Comparison of ENCODE assay signal across 18 cellular contexts in genomic region chr2:212489719-212490346, GRCh38. TPM values are rescaled to one million over a fixed set of nuclear protein-coding genes. Genes with fewer than 3 reads are reported as not detected.
DNase-seq lines count a peak whose midpoint lies in the region; ATAC-seq, FAIRE-seq and TF ChIP-seq lines count a peak whose summit lies in the region.
"Had no signal": no experiment of that assay in that cellular context is flagged by ENCODE, and none has a peak within 500 bp of the region (broad histone marks: within the 10 kb centered on the region; RNA-seq: fewer than 3 reads in every experiment).

No MANE protein-coding gene starts in this region.

- TF ChIP-seq CTCF in HepG2 (CRISPR knock-in tag; IDR thresholded peaks at IDR 0.05), result no peak
- no peak for TF ChIP-seq CTCF in right lobe of liver (IDR thresholded peaks at IDR 0.05)
- TF ChIP-seq CTCF in GM23338 (conservative IDR thresholded peaks at IDR 0.05; ENCODE audit: low read depth in 2 of 2), result no peak
- TF ChIP-seq CTCF in GM13976 (IDR thresholded peaks at IDR 0.05; ENCODE audit: borderline replicate concordance, control extremely low read depth, extremely low read depth, insufficient read depth, missing control alignments), result no peak

- TF ChIP-seq RAD21 in HepG2 (CRISPR knock-in tag; IDR thresholded peaks at IDR 0.05), result no peak

- 0 out of 2 replicates have a peak overlapping the region, but pooled peaks have one; percentile 38 for H3K27ac Mint-ChIP-seq in GM23338
- no peak overlapping the region for H3K27ac Mint-ChIP-seq in activated naive CD4-positive, alpha-beta T cell treated with anti-CD3 and anti-CD28 coated beads, Interleukin-2, amount 10 ng/mL, durations not matched to agents 7 days and 5 days
- H3K27ac Mint-ChIP-seq: activated CD4-positive, alpha-beta T cell treated with anti-CD3 and anti-CD28 coated beads, Interleukin-2, amount 10 ng/mL, durations not matched to agents 24 days and 14 days had no signal

- H3K9ac ChIP-seq in HepG2 (ENCODE audit: insufficient read depth, low read depth, low read length), result no peak overlapping the region

- H3F3A ChIP-seq in GM23338 (replicated peaks; ENCODE audit: low read depth), result no peaks in the 10 kb centered on the region

- BruUV-seq in HepG2 (replicated peaks; lab: Mats Ljungman, UMichigan), result no TSS peak

- in situ Hi-C loops in HepG2 (cut with HindIII; ENCODE audit: extremely low pct_ligation_motif_present, low pct_unique_long_range_greater_than_20kb), result no loop called here
- in situ Hi-C loops in GM13976 (cut with MboI; ENCODE audit: low sequenced_read_pairs, unreplicated experiment), result no loop called here

- no peak overlapping the region for H2AFZ ChIP-seq in HepG2 (ENCODE audit: low read length)
- H2AFZ ChIP-seq in GM23338, result no peak overlapping the region

- H3K36me3 ChIP-seq in HepG2 (replicated peaks in 1 of 2; ENCODE audit: control insufficient read depth in 1 of 2, insufficient read depth in 2 of 2, low read length in 2 of 2) (no peaks in the 10 kb centered on the region), right lobe of liver (no peaks in the 10 kb centered on the region), GM23338 (ENCODE audit: insufficient read depth) (no peaks in the 10 kb centered on the region)
- H3K36me3 ChIP-seq: adrenal gland had no signal

- no peaks in the 10 kb centered on the region for H3K9me2 ChIP-seq in GM23338 (ENCODE audit: insufficient read depth)

- H3K27ac ChIP-seq in HepG2 (ENCODE audit: extremely low read length, insufficient read depth, low read length), result no peak overlapping the region
- H3K27ac ChIP-seq in right lobe of liver, result no peak overlapping the region
- H3K27ac ChIP-seq in GM23338 (ENCODE audit: low read depth), result no peak overlapping the region
- H3K27ac ChIP-seq: adrenal gland, epithelial cell of prostate had no signal

- POLR2A ChIA-PET in HepG2 (lab: Yijun Ruan, JAX), result no interaction called here

- peaks cover 8% of the 10 kb centered on the region; the same call in 2 of the 3 replicates for H3K4me1 Mint-ChIP-seq in GM23338
- H3K4me1 Mint-ChIP-seq in activated naive CD4-positive, alpha-beta T cell treated with anti-CD3 and anti-CD28 coated beads, Interleukin-2, amount 10 ng/mL, durations not matched to agents 7 days and 5 days, result no peaks in the 10 kb centered on the region
- H3K4me1 Mint-ChIP-seq: activated CD4-positive, alpha-beta T cell treated with anti-CD3 and anti-CD28 coated beads, Interleukin-2, amount 10 ng/mL, durations not matched to agents 24 days and 14 days had no signal

- DNase-seq in HepG2 (ENCODE audit: low spot score) (no peak), right lobe of liver (no peak), GM23338 (ENCODE audit: low spot score) (no peak), GM13976 (ENCODE audit: low spot score) (no peak), H54 (ENCODE audit: insufficient read length, low spot score) (no peak), DMS79 treated with DMSO at 0.1 percent for 48 hours (lab: John Stamatoyannopoulos, UW) (no peak)
- no peak for DNase-seq in activated naive CD4-positive, alpha-beta T cell treated with anti-CD3 and anti-CD28 coated beads, Interleukin-2, amount 10 ng/mL, durations not matched to agents 7 days and 5 days
- DNase-seq: activated CD4-positive, alpha-beta T cell treated with anti-CD3 and anti-CD28 coated beads, Interleukin-2, amount 10 ng/mL, durations not matched to agents 24 days and 14 days; activated T-cell treated with anti-CD3 and anti-CD28 coated beads, Interleukin-2, amount 50 U/mL, for 4 hours; adrenal gland; NCI-H446; posterior cingulate gyrus; RPMI8226; stimulated activated CD4-positive, alpha-beta T cell treated with anti-CD3 and anti-CD28 coated beads, Interleukin-12 subunit alpha, Interleukin-12 subunit beta, amount 100 ng/mL, for 4 hours had no signal

- no peaks in the 10 kb centered on the region for H4K20me1 ChIP-seq in HepG2 (ENCODE audit: insufficient read depth, low read length)
- H4K20me1 ChIP-seq in GM23338 (replicated peaks; ENCODE audit: insufficient read depth), result no peaks in the 10 kb centered on the region

- no peak for FAIRE-seq in HepG2 (lab: Jason Lieb, UNC)
- FAIRE-seq in H54 (lab: Jason Lieb, UNC), result no peak
- FAIRE-seq: A204.1, colon had no signal

- H3K4me3 ChIP-seq in HepG2 (replicated peaks in 1 of 3; ENCODE audit: insufficient read depth in 1 of 3, low read depth in 2 of 3, low read length in 3 of 3) (no peak overlapping the region), right lobe of liver (no peak overlapping the region), GM23338 (no peak overlapping the region)
- H3K4me3 ChIP-seq: adrenal gland had no signal

- H3K4me3 Mint-ChIP-seq in GM23338, result no peak overlapping the region
- no peak overlapping the region for H3K4me3 Mint-ChIP-seq in activated naive CD4-positive, alpha-beta T cell treated with anti-CD3 and anti-CD28 coated beads, Interleukin-2, amount 10 ng/mL, durations not matched to agents 7 days and 5 days
- H3K4me3 Mint-ChIP-seq: activated CD4-positive, alpha-beta T cell treated with anti-CD3 and anti-CD28 coated beads, Interleukin-2, amount 10 ng/mL, durations not matched to agents 24 days and 14 days; activated T-cell treated with anti-CD3 and anti-CD28 coated beads, Interleukin-2, amount 50 U/mL, for 4 hours had no signal

- H3K36me3 Mint-ChIP-seq in GM23338 (ENCODE audit: low read depth), result no peaks in the 10 kb centered on the region
- H3K36me3 Mint-ChIP-seq in activated naive CD4-positive, alpha-beta T cell treated with anti-CD3 and anti-CD28 coated beads, Interleukin-2, amount 10 ng/mL, durations not matched to agents 7 days and 5 days, result no peaks in the 10 kb centered on the region

- no peaks in the 10 kb centered on the region for H3K4me1 ChIP-seq in HepG2 (ENCODE audit: insufficient read depth, low read length)
- H3K4me1 ChIP-seq in right lobe of liver, result no peaks in the 10 kb centered on the region
- H3K4me1 ChIP-seq in GM23338 (ENCODE audit: insufficient read depth), result no peaks in the 10 kb centered on the region
- H3K4me1 ChIP-seq: adrenal gland had no signal

- H3K9me3 ChIP-seq in HepG2 (ENCODE audit: low read length) (no peaks in the 10 kb centered on the region), right lobe of liver (no peaks in the 10 kb centered on the region)
- H3K9me3 ChIP-seq: adrenal gland had no signal

- H3K79me2 ChIP-seq in HepG2 (ENCODE audit: insufficient read depth, low read length) (no peaks in the 10 kb centered on the region), GM23338 (replicated peaks; ENCODE audit: insufficient read depth) (no peaks in the 10 kb centered on the region)

- H3K4me2 ChIP-seq in HepG2 (ENCODE audit: low read depth, low read length) (no peak overlapping the region), GM23338 (no peak overlapping the region)

- H3K27me3 Mint-ChIP-seq in GM23338 (ENCODE audit: insufficient read depth, low read depth, poor library complexity), result peaks cover 1% of the 10 kb centered on the region
- no peaks in the 10 kb centered on the region for H3K27me3 Mint-ChIP-seq in activated naive CD4-positive, alpha-beta T cell treated with anti-CD3 and anti-CD28 coated beads, Interleukin-2, amount 10 ng/mL, durations not matched to agents 7 days and 5 days
- H3K27me3 Mint-ChIP-seq: activated CD4-positive, alpha-beta T cell treated with anti-CD3 and anti-CD28 coated beads, Interleukin-2, amount 10 ng/mL, durations not matched to agents 24 days and 14 days had no signal

- intact Hi-C loops in HepG2 (cut with micrococcal nuclease; ENCODE audit: unreplicated experiment), result no loop called here
- intact Hi-C loops in right lobe of liver (cut with DNase I), result no loop called here

- no peaks in the 10 kb centered on the region for H3K9me3 Mint-ChIP-seq in GM23338
- no peaks in the 10 kb centered on the region for H3K9me3 Mint-ChIP-seq in activated naive CD4-positive, alpha-beta T cell treated with anti-CD3 and anti-CD28 coated beads, Interleukin-2, amount 10 ng/mL, durations not matched to agents 7 days and 5 days
- H3K9me3 Mint-ChIP-seq: activated CD4-positive, alpha-beta T cell treated with anti-CD3 and anti-CD28 coated beads, Interleukin-2, amount 10 ng/mL, durations not matched to agents 24 days and 14 days had no signal

- no peak for ATAC-seq in HepG2
- ATAC-seq in right lobe of liver, result no peak
- no peak for ATAC-seq in GM23338
- ATAC-seq in HG03432 (IDR thresholded peaks at IDR 0.05; ENCODE audit: unreplicated experiment), result peak; percentile 84
- ATAC-seq: activated T-cell treated with anti-CD3 and anti-CD28 coated beads, Interleukin-2, amount 50 U/mL, for 4 hours had no signal

- TF ChIP-seq POLR2A in HepG2 (IDR thresholded peaks at IDR 0.05; ENCODE audit: insufficient read depth in 1 of 2, low read depth in 2 of 2, low read length in 2 of 2), result no peak
- no peak for TF ChIP-seq POLR2A in right lobe of liver (IDR thresholded peaks at IDR 0.05)
- TF ChIP-seq POLR2A in H54 (IDR thresholded peaks at IDR 0.05; ENCODE audit: low read depth, low read length), result no peak

- no peaks in the 10 kb centered on the region for H3K27me3 ChIP-seq in HepG2 (ENCODE audit: control insufficient read depth in 1 of 2, insufficient read depth in 2 of 2, low read length in 2 of 2)
- H3K27me3 ChIP-seq in right lobe of liver, result no peaks in the 10 kb centered on the region
- no peaks in the 10 kb centered on the region for H3K27me3 ChIP-seq in GM23338 (ENCODE audit: insufficient read depth)
- H3K27me3 ChIP-seq: adrenal gland had no signal

- CTCF ChIA-PET in HepG2 (lab: Yijun Ruan, JAX; ENCODE audit: low intra/inter-chr PET ratio, low total read pairs), result no interaction called here
- CTCF ChIA-PET in activated naive CD4-positive, alpha-beta T cell treated with anti-CD3 and anti-CD28 coated beads, Interleukin-2, amount 10 ng/mL, durations not matched to agents 7 days and 5 days (lab: Charles Lee), result no interaction called here

- TF ChIP-seq EP300 in HepG2 (IDR thresholded peaks at IDR 0.05; ENCODE audit: low read depth in 2 of 2, low read length in 2 of 2) (no peak), HepG2 (CRISPR knock-in tag; IDR thresholded peaks at IDR 0.05; ENCODE audit: borderline replicate concordance) (no peak)

- 1% methylated on average over 3 of the region's 3 CpGs for WGBS in HepG2 (ENCODE audit: low lambda C conversion rate)
- WGBS in right lobe of liver (ENCODE audit: insufficient coverage, low coverage, low lambda C conversion rate, missing lambda C conversion rate), result 43% methylated on average over 3 of the region's 3 CpGs

RNA-seq across cellular contexts. Expression of gene ERBB4, which starts 48.8 kb away (rescaled TPM):
- total RNA-seq in HepG2 (2016; rRNA removed; fragmentation: Illumina TruSeq; extraction: Trizol) (not detected in 2 replicates), right lobe of liver (under 1 TPM in 4 of 6 experiments, not detected in 2; 0.02 to 0.59 (median 0.08) TPM)
- total RNA-seq in HepG2 (2016; cell fraction: cytosol; rRNA removed; fragmentation: Illumina TruSeq; extraction: Trizol; ENCODE audit: low read depth), result not detected in 2 replicates
- not detected in 2 replicates for total RNA-seq in HepG2 (2016; cell fraction: insoluble cytoplasmic fraction; rRNA removed; fragmentation: Illumina TruSeq; extraction: Trizol)
- not detected in 2 replicates for total RNA-seq in HepG2 (2016; cell fraction: membrane; rRNA removed; fragmentation: Illumina TruSeq; extraction: Trizol)
- not detected in 2 replicates for total RNA-seq in HepG2 (2016; cell fraction: nucleus; rRNA removed; fragmentation: Illumina TruSeq; extraction: Trizol)
- polyA plus RNA-seq in HepG2 (2011; rRNA removed) (0.04 TPM in 1 of 2 replicates, not detected in the other), GM23338 (2016; fragmentation: Nextera tagmentation; extraction: Ambion mirVana) (0.10 and 1.1 TPM in 2 replicates)
- not detected in 2 replicates for polyA plus RNA-seq in HepG2 (2011; cell fraction: cytosol; rRNA removed)
- polyA plus RNA-seq in HepG2 (2011; cell fraction: nucleus; rRNA removed), result not detected in 2 replicates
- polyA plus RNA-seq in HepG2 (2012), result not detected in 2 replicates
- not detected in 2 replicates for polyA plus RNA-seq in HepG2 (2016; cell fraction: cytosol; fragmentation: Illumina TruSeq; extraction: Trizol; ENCODE audit: low read depth)
- not detected in 2 replicates for polyA plus RNA-seq in HepG2 (2016; cell fraction: insoluble cytoplasmic fraction; fragmentation: Illumina TruSeq; extraction: Trizol; ENCODE audit: low read depth)
- polyA plus RNA-seq in HepG2 (2016; cell fraction: membrane; fragmentation: Illumina TruSeq; extraction: Trizol; ENCODE audit: low read depth), result not detected in 2 replicates
- not detected in 2 replicates for polyA plus RNA-seq in HepG2 (2016; cell fraction: nucleus; fragmentation: Illumina TruSeq; extraction: Trizol; ENCODE audit: insufficient read depth, low read depth)
- polyA minus RNA-seq in HepG2 (2011; rRNA and poly(A)+ RNA removed; ENCODE audit: low replicate concordance), result 0.22 and 2.9 TPM in 2 replicates
- polyA minus RNA-seq in HepG2 (2011; cell fraction: cytosol; rRNA and poly(A)+ RNA removed), result not detected in 2 replicates
- polyA minus RNA-seq in HepG2 (2011; cell fraction: nucleus; rRNA and poly(A)+ RNA removed), result not detected in 2 replicates
- total RNA-seq in GM23338 (2014; rRNA removed; shearing (Covaris generic)), result 0.73 and 1.4 TPM in 2 replicates
- total RNA-seq: activated CD4-positive, alpha-beta T cell treated with anti-CD3 and anti-CD28 coated beads, Interleukin-2, amount 10 ng/mL, durations not matched to agents 24 days and 14 days; activated T-cell treated with anti-CD3 and anti-CD28 coated beads, Interleukin-2, amount 50 U/mL, for 4 hours had no signal
